ENCODE assay signal across 13 cellular contexts in the genomic region with DNA sequence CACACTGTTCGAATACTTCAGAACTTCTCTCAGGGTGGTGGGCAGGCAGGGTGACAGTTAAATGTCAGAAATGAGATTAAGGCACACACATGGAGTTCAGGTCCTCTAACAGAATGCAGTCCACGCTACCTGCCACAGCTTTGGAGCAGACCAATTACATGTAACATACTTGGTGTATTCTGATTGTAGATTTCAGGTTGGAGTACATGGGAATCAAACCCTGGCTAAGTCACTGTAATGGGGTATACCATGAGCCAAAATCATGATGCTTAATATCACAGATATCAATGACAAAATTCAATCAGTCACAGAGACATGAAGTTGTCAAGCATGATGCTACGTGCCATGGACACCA. TPM values are rescaled to one million over a fixed set of nuclear protein-coding genes. Genes with fewer than 3 reads are reported as not detected.
A peak's percentile ranks its signal among the peaks of the same experiment; 100 is the strongest.
DNase-seq lines count a peak whose midpoint lies in the region; ATAC-seq, FAIRE-seq and TF ChIP-seq lines count a peak whose summit lies in the region.
"Had no signal": no experiment of that assay in that cellular context is flagged by ENCODE, and none has a peak within 500 bp of the region (broad histone marks: within the 10 kb centered on the region; RNA-seq: fewer than 3 reads in every experiment).

No MANE protein-coding gene starts in this region.

- peak; percentile 53 for TF ChIP-seq POLR2A in GM12892 (IDR thresholded peaks at IDR 0.05; ENCODE audit: low read depth, low read length)

- no peak overlapping the region for H3K4me3 ChIP-seq in left lung

- H3K4me3 Mint-ChIP-seq in activated B cell treated with CpG ODN at 0.5 μM for 24 hours = peak overlapping the region; percentile 60
- peak overlapping the region; percentile 17 to 52 for H3K4me3 Mint-ChIP-seq in stimulated activated naive B cell treated with anti-CD40 and anti-IgM and Interleukin-4, amounts not matched to agents 10 μg/mL and 1 μg/mL and 100 μg/mL, for 72 hours

- H3K9me3 Mint-ChIP-seq in activated B cell treated with CpG ODN at 0.5 μM for 24 hours = no peaks in the 10 kb centered on the region
- H3K9me3 Mint-ChIP-seq in stimulated activated naive B cell treated with anti-CD40 and anti-IgM and Interleukin-4, amounts not matched to agents 10 μg/mL and 1 μg/mL and 100 μg/mL, for 72 hours = peaks cover 0 to 2% of the 10 kb centered on the region in 2 donors

- in situ Hi-C loops in G401 (cut with HindIII; ENCODE audit: low sequenced_read_pairs) = no loop called here

- peaks cover 27% of the 10 kb centered on the region for H3K36me3 Mint-ChIP-seq in activated B cell treated with CpG ODN at 0.5 μM for 24 hours (ENCODE audit: low read depth)
- peaks cover 40 to 60% of the 10 kb centered on the region in 2 donors for H3K36me3 Mint-ChIP-seq in stimulated activated naive B cell treated with anti-CD40 and anti-IgM and Interleukin-4, amounts not matched to agents 10 μg/mL and 1 μg/mL and 100 μg/mL, for 72 hours

- peak; percentile 97 for FAIRE-seq in GM12892 (lab: Jason Lieb, UNC)
- FAIRE-seq: G401.6 had no signal

- ATAC-seq in activated B cell treated with CpG ODN at 0.5 μM for 24 hours (ENCODE audit: low read depth) (peak; percentile 11), left lung (no peak), HG03439 (IDR thresholded peaks at IDR 0.05; ENCODE audit: unreplicated experiment) (no peak)
- ATAC-seq in stimulated activated naive B cell treated with anti-CD40 and anti-IgM and Interleukin-4, amounts not matched to agents 10 μg/mL and 1 μg/mL and 100 μg/mL, for 72 hours (replicated peaks) = peak; percentile 30 to 33

- peaks cover 0 to 51% of the 10 kb centered on the region in 2 donors for H3K4me1 ChIP-seq in left lung

- CTCF ChIA-PET in activated B cell treated with CpG ODN at 0.5 μM for 24 hours (lab: Charles Lee) = interaction anchor here (0.6 to 2.1 kb wide), 4 partner anchors 15 to 416 kb away, joined by 3 to 6 read pairs (median 5); no protein-coding TSS in a partner anchor

- intact Hi-C loops in activated B cell treated with CpG ODN at 0.5 μM for 24 hours (cut with micrococcal nuclease) (no loop called here), left lung (cut with DNase I) (no loop called here)

- peak overlapping the region; percentile 87 for H3K27ac Mint-ChIP-seq in activated B cell treated with CpG ODN at 0.5 μM for 24 hours
- H3K27ac Mint-ChIP-seq in stimulated activated naive B cell treated with anti-CD40 and anti-IgM and Interleukin-4, amounts not matched to agents 10 μg/mL and 1 μg/mL and 100 μg/mL, for 72 hours = peak overlapping the region; percentile 90

- TF ChIP-seq CTCF in activated B cell treated with CpG ODN at 0.5 μM for 24 hours (IDR thresholded peaks at IDR 0.05) (no peak), left lung (IDR thresholded peaks at IDR 0.05) (no peak)

- no peaks in the 10 kb centered on the region for H3K36me3 ChIP-seq in left lung

- H3K27me3 ChIP-seq in left lung = no peaks in the 10 kb centered on the region

- POLR2A ChIA-PET in activated B cell treated with CpG ODN at 0.5 μM for 24 hours (lab: Charles Lee) = interaction anchor here (0.6 to 17.9 kb wide), 10 partner anchors 9 to 101 kb away, joined by 3 to 229 read pairs (median 9); a partner anchor contains a TSS

- no peaks in the 10 kb centered on the region for H3K9me3 ChIP-seq in left lung

- H3K27ac ChIP-seq in left lung = peak overlapping the region; percentile 49 to 57

- DNase-seq in GM12892 (ENCODE audit: insufficient read length) (no peak), activated B cell treated with CpG ODN at 0.5 μM for 24 hours (no peak), left lung (no peak), NCI-H2081 (lab: John Stamatoyannopoulos, UW) (no peak), SKM-1 (lab: John Stamatoyannopoulos, UW; ENCODE audit: unreplicated experiment) (no peak), G401 (ENCODE audit: low spot score) (no peak)
- no peak for DNase-seq in stimulated activated naive B cell treated with anti-CD40 and anti-IgM and Interleukin-4, amounts not matched to agents 10 μg/mL and 1 μg/mL and 100 μg/mL, for 72 hours
- DNase-seq: C1 segment of cervical spinal cord; NCI-H2171; PC-3; stimulated activated CD4-positive, alpha-beta T cell treated with anti-CD3 and anti-CD28 coated beads, Interleukin-15, amount 100 ng/mL, for 24 hours had no signal

- peaks cover 78% of the 10 kb centered on the region for H3K4me1 Mint-ChIP-seq in activated B cell treated with CpG ODN at 0.5 μM for 24 hours
- H3K4me1 Mint-ChIP-seq in stimulated activated naive B cell treated with anti-CD40 and anti-IgM and Interleukin-4, amounts not matched to agents 10 μg/mL and 1 μg/mL and 100 μg/mL, for 72 hours = peaks cover 35 to 59% of the 10 kb centered on the region in 2 donors

- no peaks in the 10 kb centered on the region for H3K27me3 Mint-ChIP-seq in activated B cell treated with CpG ODN at 0.5 μM for 24 hours
- no peaks in the 10 kb centered on the region for H3K27me3 Mint-ChIP-seq in stimulated activated naive B cell treated with anti-CD40 and anti-IgM and Interleukin-4, amounts not matched to agents 10 μg/mL and 1 μg/mL and 100 μg/mL, for 72 hours

RNA-seq across cellular contexts. Expression of a gene that starts 48.9 kb away (rescaled TPM):
- 207 TPM for polyA plus RNA-seq in GM12892 (2012; ENCODE audit: missing spikeins)
- total RNA-seq in activated B cell treated with CpG ODN at 0.5 μM for 24 hours (348 and 359 TPM in 2 replicates), left lung (10 to 100 TPM; 45.7 to 46.1 TPM)
- total RNA-seq in G401 (2014; rRNA removed; shearing (Covaris generic)) = 0.43 TPM in 1 of 2 replicates, not detected in the other

Comparison
In these comparisons a context has a peak if more than half of its experiments do, and no peak if none do; other contexts are left out.
1. ATAC-seq: peak in activated B cell treated with CpG ODN at 0.5 μM for 24 hours (single experiment) and stimulated activated naive B cell treated with anti-CD40 and anti-IgM and Interleukin-4, amounts not matched to agents 10 μg/mL and 1 μg/mL and 100 μg/mL, for 72 hours (2 of 2); none in left lung (single experiment) and HG03439 (single experiment).
2. RNA of a gene that starts 48.9 kb away (total RNA-seq): 348 to 359 TPM in activated B cell treated with CpG ODN at 0.5 μM for 24 hours and 45.7 to 46.1 TPM in left lung; 0.43 TPM in G401; every median in the first group is over 10 times any median in the second.